ENCODE assay signal across 1 cellular context in genomic region chr16:14497245-14498082, GRCh38.
TF ChIP-seq lines count a peak whose summit lies in the region.

No MANE protein-coding gene starts in this region.

TF ChIP-seq in HepG2, 621 proteins besides CTCF, POLR2A, EP300 and RAD21 (continued from another document and continues in another):
- no peak for TF ChIP-seq PPARG (CRISPR knock-in tag; conservative IDR thresholded peaks at IDR 0.05)
- no peak for TF ChIP-seq ZNF143 (CRISPR knock-in tag; IDR thresholded peaks at IDR 0.05)
- no peak for TF ChIP-seq NFIB (CRISPR knock-in tag; IDR thresholded peaks at IDR 0.05; ENCODE audit: borderline replicate concordance)
- TF ChIP-seq HMG20B (CRISPR knock-in tag; conservative IDR thresholded peaks at IDR 0.05): no peak
- TF ChIP-seq ZNF781 (CRISPR knock-in tag; IDR thresholded peaks at IDR 0.05; ENCODE audit: borderline replicate concordance, not compliant biosample characterization): no peak
- no peak for TF ChIP-seq ZFP36L2 (CRISPR knock-in tag; IDR thresholded peaks at IDR 0.05)
- no peak for TF ChIP-seq PATZ1 (CRISPR knock-in tag; IDR thresholded peaks at IDR 0.05)
- no peak for TF ChIP-seq ZNF776 (CRISPR knock-in tag; IDR thresholded peaks at IDR 0.05)
- TF ChIP-seq, protein P1, sequence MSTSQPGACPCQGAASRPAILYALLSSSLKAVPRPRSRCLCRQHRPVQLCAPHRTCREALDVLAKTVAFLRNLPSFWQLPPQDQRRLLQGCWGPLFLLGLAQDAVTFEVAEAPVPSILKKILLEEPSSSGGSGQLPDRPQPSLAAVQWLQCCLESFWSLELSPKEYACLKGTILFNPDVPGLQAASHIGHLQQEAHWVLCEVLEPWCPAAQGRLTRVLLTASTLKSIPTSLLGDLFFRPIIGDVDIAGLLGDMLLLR (CRISPR knock-in tag; IDR thresholded peaks at IDR 0.05): no peak
- TF ChIP-seq ZNF383 (CRISPR knock-in tag; IDR thresholded peaks at IDR 0.05; ENCODE audit: borderline replicate concordance): no peak
- no peak for TF ChIP-seq ESRRA (CRISPR knock-in tag; IDR thresholded peaks at IDR 0.05; ENCODE audit: low read depth)
- TF ChIP-seq GLI4 (CRISPR knock-in tag; IDR thresholded peaks at IDR 0.05; ENCODE audit: borderline replicate concordance): no peak
- TF ChIP-seq SCMH1 (CRISPR knock-in tag; IDR thresholded peaks at IDR 0.05; ENCODE audit: borderline replicate concordance): no peak
- TF ChIP-seq, protein P2, sequence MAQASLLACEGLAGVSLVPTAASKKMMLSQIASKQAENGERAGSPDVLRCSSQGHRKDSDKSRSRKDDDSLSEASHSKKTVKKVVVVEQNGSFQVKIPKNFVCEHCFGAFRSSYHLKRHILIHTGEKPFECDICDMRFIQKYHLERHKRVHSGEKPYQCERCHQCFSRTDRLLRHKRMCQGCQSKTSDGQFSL (CRISPR knock-in tag; IDR thresholded peaks at IDR 0.05): no peak
- TF ChIP-seq SMAD3 (CRISPR knock-in tag; IDR thresholded peaks at IDR 0.05): 0 out of 2 replicates have a peak, but pooled peaks have one; percentile 13
- TF ChIP-seq HDAC1 (CRISPR knock-in tag; IDR thresholded peaks at IDR 0.05): no peak; the same call in 1 of the 2 replicates
- TF ChIP-seq RBFOX2 (IDR thresholded peaks at IDR 0.05; ENCODE audit: low read depth, low read length): no peak
- no peak for TF ChIP-seq ZBTB20 (CRISPR knock-in tag; IDR thresholded peaks at IDR 0.05; ENCODE audit: borderline replicate concordance, low read depth)
- TF ChIP-seq ZNF773 (CRISPR knock-in tag; IDR thresholded peaks at IDR 0.05; ENCODE audit: borderline replicate concordance): no peak
- no peak for TF ChIP-seq GMEB1 (CRISPR knock-in tag; IDR thresholded peaks at IDR 0.05; ENCODE audit: borderline replicate concordance)
- TF ChIP-seq ZNF569 (CRISPR knock-in tag; IDR thresholded peaks at IDR 0.05; ENCODE audit: borderline replicate concordance): no peak
- TF ChIP-seq ZNF367 (CRISPR knock-in tag; IDR thresholded peaks at IDR 0.05; ENCODE audit: borderline replicate concordance): no peak
- no peak for TF ChIP-seq RFXANK (CRISPR knock-in tag; IDR thresholded peaks at IDR 0.05)
- TF ChIP-seq ATF2 (CRISPR knock-in tag; IDR thresholded peaks at IDR 0.05): peak; percentile 52; the same call in 1 of the 2 replicates
- no peak for TF ChIP-seq ZNF574 (CRISPR knock-in tag; IDR thresholded peaks at IDR 0.05)
- no peak for TF ChIP-seq MLXIP (CRISPR knock-in tag; IDR thresholded peaks at IDR 0.05; ENCODE audit: borderline replicate concordance)
- TF ChIP-seq ZNF20 (CRISPR knock-in tag; IDR thresholded peaks at IDR 0.05): no peak
- TF ChIP-seq ZNF543 (CRISPR knock-in tag; IDR thresholded peaks at IDR 0.05): no peak
- TF ChIP-seq XBP1 (CRISPR knock-in tag; IDR thresholded peaks at IDR 0.05): no peak
- peak; percentile 14; the same call in 1 of the 2 replicates for TF ChIP-seq ELF3 (CRISPR knock-in tag; IDR thresholded peaks at IDR 0.05)
- no peak for TF ChIP-seq PHF5A (CRISPR knock-in tag; IDR thresholded peaks at IDR 0.05; ENCODE audit: low read depth, unreplicated experiment)
- TF ChIP-seq, protein P3, sequence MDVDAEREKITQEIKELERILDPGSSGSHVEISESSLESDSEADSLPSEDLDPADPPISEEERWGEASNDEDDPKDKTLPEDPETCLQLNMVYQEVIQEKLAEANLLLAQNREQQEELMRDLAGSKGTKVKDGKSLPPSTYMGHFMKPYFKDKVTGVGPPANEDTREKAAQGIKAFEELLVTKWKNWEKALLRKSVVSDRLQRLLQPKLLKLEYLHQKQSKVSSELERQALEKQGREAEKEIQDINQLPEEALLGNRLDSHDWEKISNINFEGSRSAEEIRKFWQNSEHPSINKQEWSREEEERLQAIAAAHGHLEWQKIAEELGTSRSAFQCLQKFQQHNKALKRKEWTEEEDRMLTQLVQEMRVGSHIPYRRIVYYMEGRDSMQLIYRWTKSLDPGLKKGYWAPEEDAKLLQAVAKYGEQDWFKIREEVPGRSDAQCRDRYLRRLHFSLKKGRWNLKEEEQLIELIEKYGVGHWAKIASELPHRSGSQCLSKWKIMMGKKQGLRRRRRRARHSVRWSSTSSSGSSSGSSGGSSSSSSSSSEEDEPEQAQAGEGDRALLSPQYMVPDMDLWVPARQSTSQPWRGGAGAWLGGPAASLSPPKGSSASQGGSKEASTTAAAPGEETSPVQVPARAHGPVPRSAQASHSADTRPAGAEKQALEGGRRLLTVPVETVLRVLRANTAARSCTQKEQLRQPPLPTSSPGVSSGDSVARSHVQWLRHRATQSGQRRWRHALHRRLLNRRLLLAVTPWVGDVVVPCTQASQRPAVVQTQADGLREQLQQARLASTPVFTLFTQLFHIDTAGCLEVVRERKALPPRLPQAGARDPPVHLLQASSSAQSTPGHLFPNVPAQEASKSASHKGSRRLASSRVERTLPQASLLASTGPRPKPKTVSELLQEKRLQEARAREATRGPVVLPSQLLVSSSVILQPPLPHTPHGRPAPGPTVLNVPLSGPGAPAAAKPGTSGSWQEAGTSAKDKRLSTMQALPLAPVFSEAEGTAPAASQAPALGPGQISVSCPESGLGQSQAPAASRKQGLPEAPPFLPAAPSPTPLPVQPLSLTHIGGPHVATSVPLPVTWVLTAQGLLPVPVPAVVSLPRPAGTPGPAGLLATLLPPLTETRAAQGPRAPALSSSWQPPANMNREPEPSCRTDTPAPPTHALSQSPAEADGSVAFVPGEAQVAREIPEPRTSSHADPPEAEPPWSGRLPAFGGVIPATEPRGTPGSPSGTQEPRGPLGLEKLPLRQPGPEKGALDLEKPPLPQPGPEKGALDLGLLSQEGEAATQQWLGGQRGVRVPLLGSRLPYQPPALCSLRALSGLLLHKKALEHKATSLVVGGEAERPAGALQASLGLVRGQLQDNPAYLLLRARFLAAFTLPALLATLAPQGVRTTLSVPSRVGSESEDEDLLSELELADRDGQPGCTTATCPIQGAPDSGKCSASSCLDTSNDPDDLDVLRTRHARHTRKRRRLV (CRISPR knock-in tag; IDR thresholded peaks at IDR 0.05): no peak
- TF ChIP-seq MEF2D (CRISPR knock-in tag; IDR thresholded peaks at IDR 0.05): no peak
- no peak for TF ChIP-seq ZNF563 (CRISPR knock-in tag; IDR thresholded peaks at IDR 0.05)
- TF ChIP-seq NRL (CRISPR knock-in tag; IDR thresholded peaks at IDR 0.05; ENCODE audit: borderline replicate concordance): no peak
- 0 out of 2 replicates have a peak, but pooled peaks have one; percentile 24 for TF ChIP-seq ZSCAN25 (CRISPR knock-in tag; IDR thresholded peaks at IDR 0.05)
- TF ChIP-seq PAF1 (CRISPR knock-in tag; IDR thresholded peaks at IDR 0.05): no peak
- peak; percentile 56 for TF ChIP-seq PITX1 (CRISPR knock-in tag; IDR thresholded peaks at IDR 0.05)
- TF ChIP-seq GZF1 (CRISPR knock-in tag; IDR thresholded peaks at IDR 0.05): no peak
- no peak for TF ChIP-seq TRIM22 (IDR thresholded peaks at IDR 0.05)
- no peak for TF ChIP-seq FOXM1 (CRISPR knock-in tag; IDR thresholded peaks at IDR 0.05)
- TF ChIP-seq TBX3 (IDR thresholded peaks at IDR 0.05; ENCODE audit: borderline replicate concordance): peak; percentile 97
- peak; percentile 94 for TF ChIP-seq ZNF362 (CRISPR knock-in tag; IDR thresholded peaks at IDR 0.05; ENCODE audit: borderline replicate concordance)
